Comparison of ENCODE assay signal across 20 cellular contexts in genomic region chr6:115894426-115894992, GRCh38.
A peak's percentile ranks its signal among the peaks of the same experiment; 100 is the strongest.
DNase-seq lines count a peak whose midpoint lies in the region; ATAC-seq and TF ChIP-seq lines count a peak whose summit lies in the region.
"Had no signal": no experiment of that assay in that cellular context is flagged by ENCODE, and none has a peak within 500 bp of the region (broad histone marks: within the 10 kb centered on the region; RNA-seq: fewer than 3 reads in every experiment).

No MANE protein-coding gene starts in this region.

- no peak overlapping the region for H3K4me2 ChIP-seq in H9 (ENCODE audit: insufficient read depth, insufficient read length, low read length)
- H3K4me2 ChIP-seq: BLaER1 had no signal

- H3K4me1 ChIP-seq in H9 (ENCODE audit: insufficient read depth, low read length) (no peaks in the 10 kb centered on the region), right lobe of liver (peaks cover 0 to 27% (median 9%) of the 10 kb centered on the region in 4 donors)
- H3K4me1 ChIP-seq: BLaER1, Caco-2 had no signal

- no peak overlapping the region for H2BK12ac ChIP-seq in H9 (ENCODE audit: insufficient read length, low read depth, low read length)

- H3K23ac ChIP-seq in H9 (ENCODE audit: insufficient read length, low read depth, low read length), result no peak overlapping the region

- no peak overlapping the region for H2BK5ac ChIP-seq in H9 (ENCODE audit: insufficient read length, low read length)

- no peaks in the 10 kb centered on the region for H3K9me3 ChIP-seq in H9 (ENCODE audit: control insufficient read depth, low read depth, low read length)
- H3K9me3 ChIP-seq in right lobe of liver, result no peaks in the 10 kb centered on the region
- H3K9me3 ChIP-seq: BLaER1, Caco-2 had no signal

- no CpG with 5 or more reads among the region's 7 CpGs for WGBS in H9 (ENCODE audit: extremely low coverage, insufficient read length, low lambda C conversion rate)
- 35% methylated on average over 7 of the region's 7 CpGs for WGBS in right lobe of liver (ENCODE audit: insufficient coverage, low coverage, low lambda C conversion rate, missing lambda C conversion rate)

- H2AK5ac ChIP-seq in H9 (ENCODE audit: insufficient read length, low read length), result no peak overlapping the region

- H3K4ac ChIP-seq in H9 (ENCODE audit: low read depth, low read length), result no peak overlapping the region

- H3K4me1 Mint-ChIP-seq in H9, result no peaks in the 10 kb centered on the region; a peak in 1 of 4 replicates
- peaks cover 17% of the 10 kb centered on the region for H3K4me1 Mint-ChIP-seq in mesothelial cell of epicardium
- H3K4me1 Mint-ChIP-seq: B cell; CD4-positive, CD25-positive, alpha-beta regulatory T cell had no signal

- TF ChIP-seq CTCF in H9 (conservative IDR thresholded peaks at IDR 0.05), result no peak
- no peak for TF ChIP-seq CTCF in right lobe of liver (IDR thresholded peaks at IDR 0.05)
- TF ChIP-seq CTCF in mesothelial cell of epicardium (IDR thresholded peaks at IDR 0.05; ENCODE audit: unreplicated experiment), result no peak

- no peak overlapping the region for H2AFZ ChIP-seq in H9 (ENCODE audit: low read length)
- H2AFZ ChIP-seq: GM23248 had no signal

- no peaks in the 10 kb centered on the region for H3K79me1 ChIP-seq in H9 (ENCODE audit: insufficient read depth, low read depth, low read length, poor library complexity, severe bottlenecking)

- H3K27me3 ChIP-seq in H9 (ENCODE audit: insufficient read depth, low read length) (no peaks in the 10 kb centered on the region), right lobe of liver (no peaks in the 10 kb centered on the region)
- H3K27me3 ChIP-seq: BLaER1 had no signal

- no peak overlapping the region for H4K8ac ChIP-seq in H9 (replicated peaks; ENCODE audit: insufficient read length, low read depth, low read length)

- no peaks in the 10 kb centered on the region for H4K20me1 ChIP-seq in H9 (ENCODE audit: control insufficient read depth, insufficient read depth, insufficient read length)
- H4K20me1 ChIP-seq: BLaER1 had no signal

- no peak overlapping the region for H3K9ac ChIP-seq in H9 (ENCODE audit: extremely low read depth, insufficient read length, low read length)
- H3K9ac ChIP-seq: BLaER1, GM23248 had no signal

- H3K4me3 Mint-ChIP-seq in H9, result no peak overlapping the region
- no peak overlapping the region for H3K4me3 Mint-ChIP-seq in mesothelial cell of epicardium
- H3K4me3 Mint-ChIP-seq: B cell; CD4-positive, CD25-positive, alpha-beta regulatory T cell; CD8-positive, alpha-beta T cell had no signal

- H3K27ac Mint-ChIP-seq in H9 (no peak overlapping the region), mesothelial cell of epicardium (no peak overlapping the region)
- H3K27ac Mint-ChIP-seq: B cell; CD4-positive, CD25-positive, alpha-beta regulatory T cell; CD8-positive, alpha-beta T cell had no signal

- H4K5ac ChIP-seq in H9 (ENCODE audit: insufficient read length, low read depth, low read length), result no peak overlapping the region

- no peak overlapping the region for H2BK120ac ChIP-seq in H9 (ENCODE audit: low read depth, low read length, poor library complexity, severe bottlenecking)

- H4K91ac ChIP-seq in H9 (ENCODE audit: insufficient read length, low read depth, low read length), result no peak overlapping the region

- H3T11ph ChIP-seq in H9 (ENCODE audit: low read length), result peak overlapping the region; percentile 36

- H3K27ac ChIP-seq in H9 (ENCODE audit: insufficient read length, low read depth, low read length), result no peak overlapping the region
- H3K27ac ChIP-seq in right lobe of liver, result peak overlapping the region in 1 of 3 donors; percentile 38
- H3K27ac ChIP-seq: BLaER1, C4-2B, GM23248 had no signal

- no peaks in the 10 kb centered on the region; a peak in 1 of 7 replicates for H3K36me3 Mint-ChIP-seq in H9 (ENCODE audit: insufficient read depth in 1 of 3, low read depth in 3 of 3)
- no peaks in the 10 kb centered on the region for H3K36me3 Mint-ChIP-seq in mesothelial cell of epicardium
- H3K36me3 Mint-ChIP-seq: CD4-positive, CD25-positive, alpha-beta regulatory T cell; CD8-positive, alpha-beta T cell had no signal

- H3K36me3 ChIP-seq in right lobe of liver, result no peaks in the 10 kb centered on the region
- H3K36me3 ChIP-seq: BLaER1 had no signal

- no peak for DNase-seq in H9
- no peak for DNase-seq in left lobe of liver (ENCODE audit: low spot score)
- no peak for DNase-seq in right lobe of liver
- DNase-seq in GM19238 (ENCODE audit: insufficient read length, low spot score), result no peak
- no peak for DNase-seq in NCI-H1436 (lab: John Stamatoyannopoulos, UW)
- no peak for DNase-seq in mesothelial cell of epicardium (ENCODE audit: low spot score in 2 of 2, unreplicated experiment in 2 of 2)
- DNase-seq: Caco-2; CD4-positive, CD25-positive, alpha-beta regulatory T cell; CD8-positive, alpha-beta T cell; DMS 273 treated with DMSO at 0.1 percent for 48 hours; DMS79; EL; GDM1; GM23248; H7 had no signal

- no peaks in the 10 kb centered on the region for H3K23me2 ChIP-seq in H9 (ENCODE audit: insufficient read length, low read depth, low read length, poor library complexity, severe bottlenecking)

- H3K9me3 Mint-ChIP-seq in H9, result no peaks in the 10 kb centered on the region
- peaks cover 6% of the 10 kb centered on the region for H3K9me3 Mint-ChIP-seq in mesothelial cell of epicardium
- H3K9me3 Mint-ChIP-seq: CD8-positive, alpha-beta T cell had no signal

- H3K27me3 Mint-ChIP-seq in H9 (ENCODE audit: low read depth), result no peaks in the 10 kb centered on the region
- H3K27me3 Mint-ChIP-seq in mesothelial cell of epicardium (ENCODE audit: low read depth), result no peaks in the 10 kb centered on the region
- H3K27me3 Mint-ChIP-seq: CD4-positive, CD25-positive, alpha-beta regulatory T cell had no signal

- H3K79me2 ChIP-seq in H9 (ENCODE audit: insufficient read depth, low read length), result no peaks in the 10 kb centered on the region

- no peak for TF ChIP-seq POLR2A in right lobe of liver (IDR thresholded peaks at IDR 0.05)

- no peak overlapping the region for H3K56ac ChIP-seq in H9 (ENCODE audit: insufficient read length, low read depth, low read length)

- no peak overlapping the region for H2BK20ac ChIP-seq in H9 (ENCODE audit: low read depth, low read length, poor library complexity, severe bottlenecking)

- intact Hi-C loops in right lobe of liver (cut with DNase I), result no loop called here

- H2BK15ac ChIP-seq in H9 (ENCODE audit: low read depth, low read length), result no peak overlapping the region

- H3K4me3 ChIP-seq in right lobe of liver, result no peak overlapping the region
- H3K4me3 ChIP-seq: BLaER1, GM12878, GM23248 had no signal

- no peak overlapping the region for H3K14ac ChIP-seq in H9 (ENCODE audit: insufficient read depth, low read length)

- ATAC-seq in left lobe of liver, result peak; percentile 76
- peak; percentile 77 to 89 (median 82) for ATAC-seq in right lobe of liver
- ATAC-seq: CD8-positive, alpha-beta T cell; HCT116 had no signal

- no peak overlapping the region for H3K18ac ChIP-seq in H9 (ENCODE audit: insufficient read length, low read depth, low read length)
